ENCODE assay signal across 18 cellular contexts in the genomic region with DNA sequence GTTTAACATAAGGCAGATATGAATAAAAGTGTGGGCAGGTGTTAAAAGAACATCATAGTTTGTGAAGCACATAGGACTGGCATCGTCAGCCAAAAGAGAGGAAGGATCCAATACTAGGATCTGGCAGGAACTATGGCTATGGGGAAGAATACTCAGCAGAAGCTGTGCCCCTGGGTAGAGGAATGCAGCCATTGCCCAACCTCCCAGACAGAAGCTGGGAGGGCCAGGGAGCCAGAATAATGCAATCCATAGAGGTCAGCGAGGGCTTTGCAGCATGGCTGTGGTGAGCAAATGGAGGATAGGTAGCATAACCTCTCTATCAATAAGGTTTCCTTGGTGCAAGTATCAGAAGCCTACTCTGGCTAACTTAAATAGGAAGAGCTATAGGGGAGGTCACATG. TPM values are rescaled to one million over a fixed set of nuclear protein-coding genes. Genes with fewer than 3 reads are reported as not detected.
DNase-seq lines count a peak whose midpoint lies in the region; ATAC-seq and TF ChIP-seq lines count a peak whose summit lies in the region.
"Had no signal": no experiment of that assay in that cellular context is flagged by ENCODE, and none has a peak within 500 bp of the region (broad histone marks: within the 10 kb centered on the region; RNA-seq: fewer than 3 reads in every experiment).

No MANE protein-coding gene starts in this region.

- H3T11ph ChIP-seq in H9 (ENCODE audit: low read length) = no peak overlapping the region

- H3K9ac ChIP-seq in GM23248 (no peak overlapping the region), H9 (ENCODE audit: extremely low read depth, insufficient read length, low read length) (no peak overlapping the region)
- H3K9ac ChIP-seq: BLaER1 treated with 17β-estradiol and CSF1 and Interleukin-3, amounts not matched to agents 10 nM and 100 nM had no signal

- POLR2A ChIA-PET in WTC11 (lab: Charles Lee) = no interaction called here

- H3K4me3 Mint-ChIP-seq in WTC11 (no peak overlapping the region), H9 (no peak overlapping the region)
- H3K4me3 Mint-ChIP-seq: activated CD8-positive, alpha-beta memory T cell treated with anti-CD3 and anti-CD28 coated beads, Interleukin-2, amount 10 ng/mL, durations not matched to agents 7 days and 5 days; activated naive CD4-positive, alpha-beta T cell treated with anti-CD3 and anti-CD28 coated beads for 36 hours; nephron had no signal

- 67 to 82% methylated on average over 2 of the region's 2 CpGs for WGBS in GM23248 (ENCODE audit: low coverage in 1 of 2, low lambda C conversion rate in 2 of 2, missing lambda C conversion rate in 2 of 2), 2 experiments
- WGBS in H9 (ENCODE audit: extremely low coverage, insufficient read length, low lambda C conversion rate) = no CpG with 5 or more reads among the region's 2 CpGs

- no peaks in the 10 kb centered on the region for H3K23me2 ChIP-seq in H9 (ENCODE audit: insufficient read length, low read depth, low read length, poor library complexity, severe bottlenecking)

- intact Hi-C loops in left ventricle myocardium superior (cut with micrococcal nuclease) = no loop called here

- H2BK20ac ChIP-seq in H9 (ENCODE audit: low read depth, low read length, poor library complexity, severe bottlenecking) = no peak overlapping the region

- H4K8ac ChIP-seq in H9 (replicated peaks; ENCODE audit: insufficient read length, low read depth, low read length) = no peak overlapping the region

- H3K27ac Mint-ChIP-seq in WTC11 (peak overlapping the region; percentile 37; the same call in 1 of the 2 replicates), H9 (no peak overlapping the region)
- H3K27ac Mint-ChIP-seq: activated CD8-positive, alpha-beta memory T cell treated with anti-CD3 and anti-CD28 coated beads, Interleukin-2, amount 10 ng/mL, durations not matched to agents 7 days and 5 days; activated naive CD4-positive, alpha-beta T cell treated with anti-CD3 and anti-CD28 coated beads for 36 hours; nephron had no signal

- H3F3A ChIP-seq in GM23248 (ENCODE audit: insufficient read depth) = peaks cover 10% of the 10 kb centered on the region; the same call in 1 of the 2 replicates

- H3K36me3 ChIP-seq in GM23248 (ENCODE audit: low read depth) = no peaks in the 10 kb centered on the region
- H3K36me3 ChIP-seq: BLaER1 treated with 17β-estradiol and CSF1 and Interleukin-3, amounts not matched to agents 10 nM and 100 nM; Peyer's patch had no signal

- no peak overlapping the region for H2AK5ac ChIP-seq in H9 (ENCODE audit: insufficient read length, low read length)

- no peak overlapping the region for H3K4me3 ChIP-seq in GM23248
- H3K4me3 ChIP-seq: BLaER1 treated with 17β-estradiol and CSF1 and Interleukin-3, amounts not matched to agents 10 nM and 100 nM; dorsolateral prefrontal cortex; Peyer's patch had no signal

- H2BK5ac ChIP-seq in H9 (ENCODE audit: insufficient read length, low read length) = no peak overlapping the region

- H3K27me3 ChIP-seq in GM23248 (replicated peaks; ENCODE audit: insufficient read depth) = no peaks in the 10 kb centered on the region
- no peaks in the 10 kb centered on the region for H3K27me3 ChIP-seq in H9 (ENCODE audit: insufficient read depth, low read length)
- H3K27me3 ChIP-seq: BLaER1 treated with 17β-estradiol and CSF1 and Interleukin-3, amounts not matched to agents 10 nM and 100 nM; dorsolateral prefrontal cortex; Peyer's patch had no signal

- CTCF ChIA-PET in WTC11 (lab: Charles Lee) = interaction anchor here (0.5 to 0.9 kb wide), 3 partner anchors 12 to 263 kb away, joined by 3 to 5 read pairs (median 3); no protein-coding TSS in a partner anchor

- H4K91ac ChIP-seq in H9 (ENCODE audit: insufficient read length, low read depth, low read length) = no peak overlapping the region

- peaks cover 17% of the 10 kb centered on the region for H3K4me1 ChIP-seq in GM23248 (ENCODE audit: insufficient read depth)
- 0 out of 2 replicates have a peak, but pooled peaks cover 2% of the 10 kb centered on the region for H3K4me1 ChIP-seq in H9 (ENCODE audit: insufficient read depth, low read length)

- H3K79me2 ChIP-seq in GM23248 (ENCODE audit: insufficient read depth) (no peaks in the 10 kb centered on the region), H9 (ENCODE audit: insufficient read depth, low read length) (no peaks in the 10 kb centered on the region)

- no peaks in the 10 kb centered on the region for H3K9me2 ChIP-seq in GM23248 (ENCODE audit: insufficient read depth)

- ATAC-seq in WTC11 (peak; percentile 91), left ventricle myocardium superior (peak; percentile 69), GM18867 (IDR thresholded peaks at IDR 0.05; ENCODE audit: unreplicated experiment) (no peak), GM21447 (IDR thresholded peaks at IDR 0.05; ENCODE audit: unreplicated experiment) (no peak)
- ATAC-seq: activated CD8-positive, alpha-beta memory T cell treated with anti-CD3 and anti-CD28 coated beads, Interleukin-2, amount 10 ng/mL, durations not matched to agents 7 days and 5 days had no signal

- no peak overlapping the region for H2BK15ac ChIP-seq in H9 (ENCODE audit: low read depth, low read length)

- H3K79me1 ChIP-seq in H9 (ENCODE audit: insufficient read depth, low read depth, low read length, poor library complexity, severe bottlenecking) = no peaks in the 10 kb centered on the region

- no peak overlapping the region for H3K27ac ChIP-seq in GM23248
- no peak overlapping the region for H3K27ac ChIP-seq in H9 (ENCODE audit: insufficient read length, low read depth, low read length)
- H3K27ac ChIP-seq: BLaER1 treated with 17β-estradiol and CSF1 and Interleukin-3, amounts not matched to agents 10 nM and 100 nM; dorsolateral prefrontal cortex; Peyer's patch had no signal

- H3K4me2 ChIP-seq in GM23248 (ENCODE audit: unreplicated experiment) = no peak overlapping the region
- H3K4me2 ChIP-seq in H9 (ENCODE audit: insufficient read depth, insufficient read length, low read length) = no peak overlapping the region

- H2BK120ac ChIP-seq in H9 (ENCODE audit: low read depth, low read length, poor library complexity, severe bottlenecking) = no peak overlapping the region

- H2BK12ac ChIP-seq in H9 (ENCODE audit: insufficient read length, low read depth, low read length) = no peak overlapping the region

- no peak overlapping the region for H3K4ac ChIP-seq in H9 (ENCODE audit: low read depth, low read length)

- H3K9me3 Mint-ChIP-seq in WTC11 = no peaks in the 10 kb centered on the region
- no peaks in the 10 kb centered on the region for H3K9me3 Mint-ChIP-seq in H9
- H3K9me3 Mint-ChIP-seq: activated naive CD4-positive, alpha-beta T cell treated with anti-CD3 and anti-CD28 coated beads for 36 hours; nephron had no signal

- no peak overlapping the region for H3K23ac ChIP-seq in H9 (ENCODE audit: insufficient read length, low read depth, low read length)

- no peak overlapping the region for H3K14ac ChIP-seq in H9 (ENCODE audit: insufficient read depth, low read length)

- H2AFZ ChIP-seq in GM23248 (no peak overlapping the region), H9 (ENCODE audit: low read length) (no peak overlapping the region)

- no peak for TF ChIP-seq CTCF in WTC11 (IDR thresholded peaks at IDR 0.05)
- no peak for TF ChIP-seq CTCF in H9 (conservative IDR thresholded peaks at IDR 0.05)

- no peak overlapping the region for H3K18ac ChIP-seq in H9 (ENCODE audit: insufficient read length, low read depth, low read length)

- H3K36me3 Mint-ChIP-seq in WTC11 = no peaks in the 10 kb centered on the region
- 0 out of 7 replicates have a peak, but pooled peaks cover 0 to 2% (median 2%) of the 10 kb centered on the region in 3 experiments for H3K36me3 Mint-ChIP-seq in H9 (ENCODE audit: insufficient read depth in 1 of 3, low read depth in 3 of 3)

- DNase-seq in GM23248 (peak; percentile 57), WTC11 (ENCODE audit: low spot score) (no peak), left ventricle myocardium superior (no peak), renal cortical epithelial cell (ENCODE audit: low read depth) (peak; percentile 27), H9 (no peak)
- DNase-seq: activated CD4-positive, CD25-positive, alpha-beta regulatory T cell; activated CD8-positive, alpha-beta memory T cell treated with anti-CD3 and anti-CD28 coated beads, Interleukin-2, amount 10 ng/mL, durations not matched to agents 7 days and 5 days; activated naive CD4-positive, alpha-beta T cell treated with anti-CD3 and anti-CD28 coated beads for 36 hours; dorsolateral prefrontal cortex; mammary epithelial cell; NCI-H2081; NCI-H748 treated with DMSO at 0.1 percent for 48 hours; Peyer's patch; stimulated activated CD4-positive, alpha-beta T cell treated with anti-CD3 and anti-CD28 coated beads, Interleukin-1b, Interleukin-23, amount 100 ng/mL, for 48 hours had no signal

- H3K9me3 ChIP-seq in GM23248 (ENCODE audit: low read depth) (no peaks in the 10 kb centered on the region), H9 (ENCODE audit: control insufficient read depth, low read depth, low read length) (no peaks in the 10 kb centered on the region)
- H3K9me3 ChIP-seq: Peyer's patch had no signal

- in situ Hi-C loops in GM23248 (cut with MboI) = no loop called here

- H4K20me1 ChIP-seq in GM23248 (ENCODE audit: insufficient read depth) (no peaks in the 10 kb centered on the region), H9 (ENCODE audit: control insufficient read depth, insufficient read depth, insufficient read length) (no peaks in the 10 kb centered on the region)
- H4K20me1 ChIP-seq: BLaER1 treated with 17β-estradiol and CSF1 and Interleukin-3, amounts not matched to agents 10 nM and 100 nM had no signal

- H3K56ac ChIP-seq in H9 (ENCODE audit: insufficient read length, low read depth, low read length) = no peak overlapping the region

- H3K27me3 Mint-ChIP-seq in WTC11 (ENCODE audit: low read depth) (no peaks in the 10 kb centered on the region; the same call in 1 of the 2 replicates), H9 (ENCODE audit: low read depth) (no peaks in the 10 kb centered on the region)
- H3K27me3 Mint-ChIP-seq: activated CD8-positive, alpha-beta memory T cell treated with anti-CD3 and anti-CD28 coated beads, Interleukin-2, amount 10 ng/mL, durations not matched to agents 7 days and 5 days had no signal

- no peak overlapping the region for H4K5ac ChIP-seq in H9 (ENCODE audit: insufficient read length, low read depth, low read length)

- peaks cover 13% of the 10 kb centered on the region for H3K4me1 Mint-ChIP-seq in WTC11
- peaks cover 13 to 14% of the 10 kb centered on the region in 2 experiments for H3K4me1 Mint-ChIP-seq in H9

TF ChIP-seq in WTC11, 78 proteins besides CTCF, POLR2A, EP300 and RAD21 (continues in another document):
- TF ChIP-seq, protein P1, sequence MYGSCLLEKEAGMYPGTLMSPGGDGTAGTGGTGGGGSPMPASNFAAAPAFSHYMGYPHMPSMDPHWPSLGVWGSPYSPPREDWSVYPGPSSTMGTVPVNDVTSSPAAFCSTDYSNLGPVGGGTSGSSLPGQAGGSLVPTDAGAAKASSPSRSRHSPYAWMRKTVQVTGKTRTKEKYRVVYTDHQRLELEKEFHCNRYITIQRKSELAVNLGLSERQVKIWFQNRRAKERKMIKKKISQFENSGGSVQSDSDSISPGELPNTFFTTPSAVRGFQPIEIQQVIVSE (CRISPR knock-in tag; IDR thresholded peaks at IDR 0.05; ENCODE audit: borderline replicate concordance) = no peak

RNA-seq across cellular contexts. Expression of gene CSTF3, which starts 11.7 kb away (rescaled TPM):
- total RNA-seq in GM23248 (2014; rRNA removed; shearing (Covaris generic)) = 11.1 and 15.7 TPM in 2 replicates
- polyA plus RNA-seq in GM23248 (2016; fragmentation: Nextera tagmentation; extraction: Ambion mirVana) = 29.0 and 29.6 TPM in 2 replicates
- total RNA-seq in WTC11 (2021) (47.5 to 68.3 TPM (median 50.4 TPM) in 3 replicates), left ventricle myocardium superior (9.8 TPM), renal cortical epithelial cell (22.7 and 38.2 TPM in 2 replicates), H9 (2021) (39.3 and 41.5 TPM in 2 replicates)

Comparison
In these comparisons a context has a peak if more than half of its experiments do, and no peak if none do; other contexts are left out.
1. DNase-seq: peak in GM23248 (single experiment) and renal cortical epithelial cell (single experiment); none in WTC11 (single experiment), left ventricle myocardium superior (single experiment) and H9 (single experiment).
2. ATAC-seq: peak in WTC11 (single experiment) and left ventricle myocardium superior (single experiment); none in GM18867 (single experiment) and GM21447 (single experiment).